ENCODE assay signal across 11 cellular contexts in the genomic region with DNA sequence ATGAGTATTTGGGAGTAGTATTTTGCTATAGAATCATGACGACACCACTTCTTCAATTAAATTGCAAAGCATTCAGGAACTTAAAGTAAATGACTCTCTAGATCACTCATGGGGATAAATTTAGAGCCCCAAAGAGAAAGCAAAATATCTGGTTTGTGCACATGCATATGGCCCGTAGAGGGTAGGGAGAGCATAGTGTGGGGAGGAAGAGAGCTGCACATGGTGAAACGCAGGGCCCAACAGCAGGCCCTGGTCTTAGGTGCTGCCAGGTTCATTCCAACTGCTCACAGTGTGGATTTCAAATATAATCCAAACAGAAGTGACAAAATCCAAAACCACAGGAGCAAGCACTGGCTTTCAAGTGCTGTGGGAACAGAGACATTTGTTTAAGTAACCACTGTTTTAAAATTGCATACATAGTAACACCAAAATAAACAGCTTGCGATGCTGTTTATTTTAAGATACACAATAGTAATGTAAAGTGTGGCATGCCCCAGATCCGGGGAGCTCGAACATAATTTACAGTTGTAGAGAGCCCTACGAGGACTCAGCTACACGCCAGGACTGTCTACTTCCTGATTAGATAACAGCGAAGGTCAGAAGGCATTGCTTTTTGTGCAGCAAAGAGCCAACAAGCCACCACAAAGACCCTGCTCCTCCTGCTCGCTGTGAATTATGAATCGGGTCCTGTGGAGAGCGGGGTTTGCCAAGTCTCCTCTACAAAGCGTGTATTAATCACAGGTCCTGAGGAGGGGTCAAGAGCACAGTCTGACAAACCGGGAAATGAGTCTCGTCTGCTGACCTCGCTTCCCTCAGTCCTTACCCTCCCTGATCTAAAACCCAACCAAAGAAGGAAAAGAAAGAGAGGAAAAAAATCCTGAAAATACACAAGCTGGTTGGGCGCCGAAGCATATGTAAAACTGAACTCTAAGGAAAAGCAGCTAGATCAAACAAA.
DNase-seq lines count a peak whose midpoint lies in the region; TF ChIP-seq lines count a peak whose summit lies in the region.
"Had no signal": no experiment of that assay in that cellular context is flagged by ENCODE, and none has a peak within 500 bp of the region (broad histone marks: within the 10 kb centered on the region; RNA-seq: fewer than 3 reads in every experiment).

No MANE protein-coding gene starts in this region.

- H3K4me1 ChIP-seq in colonic mucosa (no peaks in the 10 kb centered on the region), mesodermal cell (ENCODE audit: control insufficient read depth, insufficient read depth, low read length, poor library complexity, severe bottlenecking) (peaks cover 20% of the 10 kb centered on the region), SJCRH30 (no peaks in the 10 kb centered on the region), PC-9 (replicated peaks; ENCODE audit: insufficient read depth) (no peaks in the 10 kb centered on the region)
- H3K4me1 ChIP-seq: testis had no signal

- CTCF ChIA-PET in Calu3 (lab: Charles Lee) = interaction anchor here (1.2 kb wide), 1 partner anchor 115 kb away, joined by 5 read pairs; no protein-coding TSS in a partner anchor
- CTCF ChIA-PET in PC-9 (lab: Charles Lee) = no interaction called here

- peak overlapping the region; percentile 61 for H3K4me3 Mint-ChIP-seq in Calu3 (ENCODE audit: low read depth, unreplicated experiment)
- no peak overlapping the region for H3K4me3 Mint-ChIP-seq in activated CD4-positive, alpha-beta T cell treated with anti-CD3 and anti-CD28 coated beads, Interleukin-2, amount 10 ng/mL, durations not matched to agents 24 days and 14 days
- H3K4me3 Mint-ChIP-seq: CD4-positive, CD25-positive, alpha-beta regulatory T cell had no signal

- POLR2A ChIA-PET in PC-9 (lab: Charles Lee; ENCODE audit: unreplicated experiment) = no interaction called here

- H3K9me2 ChIP-seq in PC-9 (ENCODE audit: insufficient read depth) = no peaks in the 10 kb centered on the region

- H2AFZ ChIP-seq in PC-9 = no peak overlapping the region

- no peaks in the 10 kb centered on the region for H3K27me3 Mint-ChIP-seq in Calu3 (ENCODE audit: unreplicated experiment)
- no peaks in the 10 kb centered on the region for H3K27me3 Mint-ChIP-seq in activated CD4-positive, alpha-beta T cell treated with anti-CD3 and anti-CD28 coated beads, Interleukin-2, amount 10 ng/mL, durations not matched to agents 24 days and 14 days
- H3K27me3 Mint-ChIP-seq: CD4-positive, CD25-positive, alpha-beta regulatory T cell had no signal

- H3K36me3 Mint-ChIP-seq in Calu3 (ENCODE audit: insufficient read depth, unreplicated experiment) = no peaks in the 10 kb centered on the region
- H3K36me3 Mint-ChIP-seq in activated CD4-positive, alpha-beta T cell treated with anti-CD3 and anti-CD28 coated beads, Interleukin-2, amount 10 ng/mL, durations not matched to agents 24 days and 14 days (ENCODE audit: low read depth) = no peaks in the 10 kb centered on the region
- H3K36me3 Mint-ChIP-seq: CD4-positive, CD25-positive, alpha-beta regulatory T cell had no signal

- H3K4me2 ChIP-seq in PC-9 = no peak overlapping the region

- 79 to 86% methylated on average over 8 to 11 of the region's 18 CpGs for WGBS in mesodermal cell (ENCODE audit: insufficient coverage in 2 of 2), 2 experiments

- H3K9me3 ChIP-seq in colonic mucosa (no peaks in the 10 kb centered on the region), mesodermal cell (ENCODE audit: control insufficient read depth, low read length) (no peaks in the 10 kb centered on the region), SJCRH30 (replicated peaks) (no peaks in the 10 kb centered on the region), PC-9 (ENCODE audit: insufficient read depth, low read depth) (no peaks in the 10 kb centered on the region)
- H3K9me3 ChIP-seq: testis had no signal

- DNase-seq in Calu3 = peak; percentile 0
- DNase-seq in NCI-H2081 treated with DMSO at 0.1 percent for 48 hours (lab: John Stamatoyannopoulos, UW) = peak; percentile 87
- no peak for DNase-seq in colonic mucosa
- no peak for DNase-seq in activated T-cell treated with anti-CD3 and anti-CD28 coated beads, Interleukin-2, amount 50 U/mL, for 1 hour
- no peak for DNase-seq in SJCRH30
- DNase-seq in activated CD4-positive, alpha-beta T cell treated with anti-CD3 and anti-CD28 coated beads, Interleukin-2, amount 10 ng/mL, durations not matched to agents 24 days and 14 days = no peak
- DNase-seq in PC-9 = no peak
- DNase-seq: CD4-positive, CD25-positive, alpha-beta regulatory T cell; foreskin melanocyte; testis had no signal

- no peak overlapping the region for H3K9ac ChIP-seq in colonic mucosa (ENCODE audit: low read depth in 2 of 2, low read length in 2 of 2)

- no peaks in the 10 kb centered on the region for H3K36me3 ChIP-seq in colonic mucosa
- H3K36me3 ChIP-seq in mesodermal cell (ENCODE audit: control insufficient read depth, insufficient read depth, low read length) = peaks cover 32% of the 10 kb centered on the region
- no peaks in the 10 kb centered on the region; the same call in 1 of the 2 replicates for H3K36me3 ChIP-seq in SJCRH30
- no peaks in the 10 kb centered on the region for H3K36me3 ChIP-seq in PC-9 (ENCODE audit: low read depth)

- H3K4me3 ChIP-seq in colonic mucosa = no peak overlapping the region
- no peak overlapping the region for H3K4me3 ChIP-seq in mesodermal cell (ENCODE audit: extremely low read depth, insufficient read depth, low read length, poor library complexity, severe bottlenecking)
- H3K4me3 ChIP-seq in SJCRH30 = no peak overlapping the region
- no peak overlapping the region for H3K4me3 ChIP-seq in PC-9
- H3K4me3 ChIP-seq: testis had no signal

- TF ChIP-seq CTCF in Calu3 (IDR thresholded peaks at IDR 0.05; ENCODE audit: unreplicated experiment) (no peak), colonic mucosa (IDR thresholded peaks at IDR 0.05) (no peak), PC-9 (conservative IDR thresholded peaks at IDR 0.05) (no peak)

- no peaks in the 10 kb centered on the region; the same call in 1 of the 2 replicates for H3K79me2 ChIP-seq in PC-9 (ENCODE audit: low read depth)

- H3K27ac ChIP-seq in colonic mucosa = peak overlapping the region; percentile 22
- H3K27ac ChIP-seq in mesodermal cell (ENCODE audit: low read depth, low read length, severe bottlenecking) = peak overlapping the region; percentile 73
- H3K27ac ChIP-seq in SJCRH30 = no peak overlapping the region
- no peak overlapping the region for H3K27ac ChIP-seq in PC-9
- H3K27ac ChIP-seq: testis had no signal

- H3K27me3 ChIP-seq in colonic mucosa (no peaks in the 10 kb centered on the region), SJCRH30 (no peaks in the 10 kb centered on the region), PC-9 (ENCODE audit: insufficient read depth, low read depth) (no peaks in the 10 kb centered on the region)
- H3K27me3 ChIP-seq: testis had no signal

- BruUV-seq in Calu3 (replicated peaks; lab: Mats Ljungman, UMichigan) = no TSS peak
- no TSS peak for BruUV-seq in PC-9 (replicated peaks; lab: Mats Ljungman, UMichigan)

- H4K20me1 ChIP-seq in PC-9 (ENCODE audit: insufficient read depth) = no peaks in the 10 kb centered on the region

- intact Hi-C loops in Calu3 (cut with micrococcal nuclease; ENCODE audit: unreplicated experiment) (loop anchor here (10.0 kb wide), 1 partner anchor 65 kb away; no protein-coding TSS in a partner anchor), colonic mucosa (cut with DNase I) (no loop called here), PC-9 (cut with micrococcal nuclease; ENCODE audit: unreplicated experiment) (no loop called here)
- intact Hi-C loops in activated CD4-positive, alpha-beta T cell treated with anti-CD3 and anti-CD28 coated beads, Interleukin-2, amount 10 ng/mL, durations not matched to agents 24 days and 14 days (cut with micrococcal nuclease) = no loop called here

- H3K27ac Mint-ChIP-seq in Calu3 (ENCODE audit: unreplicated experiment) = peak overlapping the region; percentile 85
- H3K27ac Mint-ChIP-seq in activated CD4-positive, alpha-beta T cell treated with anti-CD3 and anti-CD28 coated beads, Interleukin-2, amount 10 ng/mL, durations not matched to agents 24 days and 14 days = no peak overlapping the region
- H3K27ac Mint-ChIP-seq: CD4-positive, CD25-positive, alpha-beta regulatory T cell had no signal

- no peaks in the 10 kb centered on the region for H3K9me3 Mint-ChIP-seq in Calu3 (ENCODE audit: low read depth, unreplicated experiment)
- H3K9me3 Mint-ChIP-seq in activated CD4-positive, alpha-beta T cell treated with anti-CD3 and anti-CD28 coated beads, Interleukin-2, amount 10 ng/mL, durations not matched to agents 24 days and 14 days = no peaks in the 10 kb centered on the region

- H3K4me1 Mint-ChIP-seq in Calu3 (ENCODE audit: low read depth, unreplicated experiment) = peaks cover 26% of the 10 kb centered on the region
- no peaks in the 10 kb centered on the region for H3K4me1 Mint-ChIP-seq in activated CD4-positive, alpha-beta T cell treated with anti-CD3 and anti-CD28 coated beads, Interleukin-2, amount 10 ng/mL, durations not matched to agents 24 days and 14 days
- H3K4me1 Mint-ChIP-seq: CD4-positive, CD25-positive, alpha-beta regulatory T cell had no signal

- no peaks in the 10 kb centered on the region for H3F3A ChIP-seq in PC-9 (ENCODE audit: insufficient read depth, low read depth)

Comparison
In these comparisons a context has a peak if more than half of its experiments do, and no peak if none do; other contexts are left out.
1. DNase-seq: peak in Calu3 (single experiment) and NCI-H2081 treated with DMSO at 0.1 percent for 48 hours (single experiment); none in colonic mucosa (single experiment), activated T-cell treated with anti-CD3 and anti-CD28 coated beads, Interleukin-2, amount 50 U/mL, for 1 hour (single experiment), SJCRH30 (0 of 2), activated CD4-positive, alpha-beta T cell treated with anti-CD3 and anti-CD28 coated beads, Interleukin-2, amount 10 ng/mL, durations not matched to agents 24 days and 14 days (single experiment) and PC-9 (0 of 2).
2. H3K27ac ChIP-seq: peak in colonic mucosa (single experiment) and mesodermal cell (single experiment); none in SJCRH30 (single experiment) and PC-9 (single experiment).